ENCODE assay signal across 1 cellular context in the genomic region with DNA sequence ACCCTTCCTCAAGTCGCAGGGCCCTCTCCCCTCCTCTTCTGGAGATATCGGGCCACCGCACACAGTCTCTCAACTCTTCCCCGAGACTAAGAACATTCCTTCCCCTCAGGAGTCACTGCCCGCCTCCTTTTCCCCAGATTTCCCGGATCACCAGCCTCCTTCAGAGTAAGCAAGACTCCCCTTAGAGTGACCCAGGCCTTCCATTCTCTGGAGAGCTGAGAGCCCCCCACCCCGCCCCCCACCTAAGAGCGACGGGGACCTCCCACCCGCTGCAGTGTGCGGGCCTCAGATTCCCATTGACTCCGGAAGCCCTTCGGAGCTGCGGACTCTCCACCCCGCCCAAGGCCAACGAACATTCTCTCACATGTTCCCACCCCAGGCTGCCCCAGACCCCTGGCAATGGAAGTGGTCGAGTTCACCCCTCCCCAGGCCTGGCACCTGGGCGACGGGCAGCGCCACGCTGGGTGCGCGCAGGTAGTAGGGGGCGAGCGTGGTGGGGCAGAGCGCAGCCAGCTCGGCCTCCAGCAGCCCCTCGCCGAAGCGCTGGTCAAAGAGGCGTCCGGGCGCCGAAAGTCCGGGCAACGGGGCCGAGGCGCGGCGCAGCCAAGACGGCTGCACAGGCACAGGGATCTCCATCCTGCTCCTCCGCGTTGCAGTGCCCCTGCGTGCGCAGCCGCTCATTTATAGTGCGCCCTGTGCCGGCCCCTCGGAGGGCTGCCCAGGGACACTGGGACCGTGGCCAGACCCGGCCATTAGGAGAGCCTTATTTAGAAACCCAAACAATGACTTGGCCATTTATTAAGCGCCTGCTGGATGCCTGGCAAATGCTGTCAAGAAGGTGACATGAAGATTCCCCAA.
A peak's percentile ranks its signal among the peaks of the same experiment; 100 is the strongest.
TF ChIP-seq lines count a peak whose summit lies in the region.

A gene with protein sequence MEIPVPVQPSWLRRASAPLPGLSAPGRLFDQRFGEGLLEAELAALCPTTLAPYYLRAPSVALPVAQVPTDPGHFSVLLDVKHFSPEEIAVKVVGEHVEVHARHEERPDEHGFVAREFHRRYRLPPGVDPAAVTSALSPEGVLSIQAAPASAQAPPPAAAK (minus strand): TSS at position 657 of the 858 bp plus-strand sequence. CDS start 21 bp downstream, at position 636.

TF ChIP-seq in HepG2, 621 proteins besides CTCF, POLR2A, EP300 and RAD21:
- TF ChIP-seq, protein P1, sequence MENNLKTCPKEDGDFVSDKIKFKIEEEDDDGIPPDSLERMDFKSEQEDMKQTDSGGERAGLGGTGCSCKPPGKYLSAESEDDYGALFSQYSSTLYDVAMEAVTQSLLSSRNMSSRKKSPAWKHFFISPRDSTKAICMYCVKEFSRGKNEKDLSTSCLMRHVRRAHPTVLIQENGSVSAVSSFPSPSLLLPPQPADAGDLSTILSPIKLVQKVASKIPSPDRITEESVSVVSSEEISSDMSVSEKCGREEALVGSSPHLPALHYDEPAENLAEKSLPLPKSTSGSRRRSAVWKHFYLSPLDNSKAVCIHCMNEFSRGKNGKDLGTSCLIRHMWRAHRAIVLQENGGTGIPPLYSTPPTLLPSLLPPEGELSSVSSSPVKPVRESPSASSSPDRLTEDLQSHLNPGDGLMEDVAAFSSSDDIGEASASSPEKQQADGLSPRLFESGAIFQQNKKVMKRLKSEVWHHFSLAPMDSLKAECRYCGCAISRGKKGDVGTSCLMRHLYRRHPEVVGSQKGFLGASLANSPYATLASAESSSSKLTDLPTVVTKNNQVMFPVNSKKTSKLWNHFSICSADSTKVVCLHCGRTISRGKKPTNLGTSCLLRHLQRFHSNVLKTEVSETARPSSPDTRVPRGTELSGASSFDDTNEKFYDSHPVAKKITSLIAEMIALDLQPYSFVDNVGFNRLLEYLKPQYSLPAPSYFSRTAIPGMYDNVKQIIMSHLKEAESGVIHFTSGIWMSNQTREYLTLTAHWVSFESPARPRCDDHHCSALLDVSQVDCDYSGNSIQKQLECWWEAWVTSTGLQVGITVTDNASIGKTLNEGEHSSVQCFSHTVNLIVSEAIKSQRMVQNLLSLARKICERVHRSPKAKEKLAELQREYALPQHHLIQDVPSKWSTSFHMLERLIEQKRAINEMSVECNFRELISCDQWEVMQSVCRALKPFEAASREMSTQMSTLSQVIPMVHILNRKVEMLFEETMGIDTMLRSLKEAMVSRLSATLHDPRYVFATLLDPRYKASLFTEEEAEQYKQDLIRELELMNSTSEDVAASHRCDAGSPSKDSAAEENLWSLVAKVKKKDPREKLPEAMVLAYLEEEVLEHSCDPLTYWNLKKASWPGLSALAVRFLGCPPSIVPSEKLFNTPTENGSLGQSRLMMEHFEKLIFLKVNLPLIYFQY (CRISPR knock-in tag; IDR thresholded peaks at IDR 0.05; ENCODE audit: borderline replicate concordance): no peak
- TF ChIP-seq HNRNPK (IDR thresholded peaks at IDR 0.05; ENCODE audit: low read depth, low read length, poor library complexity, severe bottlenecking) (peak; percentile 19), SSRP1 (CRISPR knock-in tag; IDR thresholded peaks at IDR 0.05) (no peak), KAT8 (CRISPR knock-in tag; IDR thresholded peaks at IDR 0.05) (no peak), POLR2G (IDR thresholded peaks at IDR 0.05; ENCODE audit: low read depth, low read length) (0 out of 2 replicates have a peak, but pooled peaks have one; percentile 21), ZKSCAN8 (CRISPR knock-in tag; IDR thresholded peaks at IDR 0.05; ENCODE audit: borderline replicate concordance) (0 out of 2 replicates have a peak, but pooled peaks have one; percentile 54), SIN3B (IDR thresholded peaks at IDR 0.05; ENCODE audit: low read length) (no peak), ELF3 (CRISPR knock-in tag; IDR thresholded peaks at IDR 0.05) (no peak), ZNF615 (CRISPR knock-in tag; IDR thresholded peaks at IDR 0.05; ENCODE audit: borderline replicate concordance) (no peak), AKAP8 (CRISPR knock-in tag; IDR thresholded peaks at IDR 0.05) (no peak), ZNF878 (CRISPR knock-in tag; IDR thresholded peaks at IDR 0.05) (no peak), YEATS4 (CRISPR knock-in tag; IDR thresholded peaks at IDR 0.05; ENCODE audit: borderline replicate concordance) (no peak), ZNF337 (CRISPR knock-in tag; IDR thresholded peaks at IDR 0.05; ENCODE audit: borderline replicate concordance, low read depth) (no peak), GABPB1 (CRISPR knock-in tag; IDR thresholded peaks at IDR 0.05) (no peak), AGO1 (IDR thresholded peaks at IDR 0.05; ENCODE audit: low read depth, low read length, poor library complexity, severe bottlenecking) (peak; percentile 34), TBP (CRISPR knock-in tag; IDR thresholded peaks at IDR 0.05) (no peak), ZNF747 (CRISPR knock-in tag; IDR thresholded peaks at IDR 0.05; ENCODE audit: borderline replicate concordance) (no peak), ARNT2 (CRISPR knock-in tag; IDR thresholded peaks at IDR 0.05; ENCODE audit: low read depth) (no peak), PPARG (CRISPR knock-in tag; conservative IDR thresholded peaks at IDR 0.05) (no peak), RBFOX2 (IDR thresholded peaks at IDR 0.05; ENCODE audit: low read depth, low read length) (peak; percentile 47), ZNF460 (CRISPR knock-in tag; IDR thresholded peaks at IDR 0.05; ENCODE audit: borderline replicate concordance) (no peak), AGO2 (optimal IDR thresholded peaks at IDR 0.05; ENCODE audit: low read depth, low read length) (peak; percentile 67)
- TF ChIP-seq, protein P2, sequence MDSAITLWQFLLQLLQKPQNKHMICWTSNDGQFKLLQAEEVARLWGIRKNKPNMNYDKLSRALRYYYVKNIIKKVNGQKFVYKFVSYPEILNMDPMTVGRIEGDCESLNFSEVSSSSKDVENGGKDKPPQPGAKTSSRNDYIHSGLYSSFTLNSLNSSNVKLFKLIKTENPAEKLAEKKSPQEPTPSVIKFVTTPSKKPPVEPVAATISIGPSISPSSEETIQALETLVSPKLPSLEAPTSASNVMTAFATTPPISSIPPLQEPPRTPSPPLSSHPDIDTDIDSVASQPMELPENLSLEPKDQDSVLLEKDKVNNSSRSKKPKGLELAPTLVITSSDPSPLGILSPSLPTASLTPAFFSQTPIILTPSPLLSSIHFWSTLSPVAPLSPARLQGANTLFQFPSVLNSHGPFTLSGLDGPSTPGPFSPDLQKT (CRISPR knock-in tag; IDR thresholded peaks at IDR 0.05; ENCODE audit: borderline replicate concordance): no peak
- TF ChIP-seq, protein P3, sequence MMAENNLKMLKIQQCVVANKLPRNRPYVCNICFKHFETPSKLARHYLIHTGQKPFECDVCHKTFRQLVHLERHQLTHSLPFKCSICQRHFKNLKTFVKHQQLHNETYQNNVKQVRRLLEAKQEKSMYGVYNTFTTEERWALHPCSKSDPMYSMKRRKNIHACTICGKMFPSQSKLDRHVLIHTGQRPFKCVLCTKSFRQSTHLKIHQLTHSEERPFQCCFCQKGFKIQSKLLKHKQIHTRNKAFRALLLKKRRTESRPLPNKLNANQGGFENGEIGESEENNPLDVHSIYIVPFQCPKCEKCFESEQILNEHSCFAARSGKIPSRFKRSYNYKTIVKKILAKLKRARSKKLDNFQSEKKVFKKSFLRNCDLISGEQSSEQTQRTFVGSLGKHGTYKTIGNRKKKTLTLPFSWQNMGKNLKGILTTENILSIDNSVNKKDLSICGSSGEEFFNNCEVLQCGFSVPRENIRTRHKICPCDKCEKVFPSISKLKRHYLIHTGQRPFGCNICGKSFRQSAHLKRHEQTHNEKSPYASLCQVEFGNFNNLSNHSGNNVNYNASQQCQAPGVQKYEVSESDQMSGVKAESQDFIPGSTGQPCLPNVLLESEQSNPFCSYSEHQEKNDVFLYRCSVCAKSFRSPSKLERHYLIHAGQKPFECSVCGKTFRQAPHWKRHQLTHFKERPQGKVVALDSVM (CRISPR knock-in tag; IDR thresholded peaks at IDR 0.05): no peak
- TF ChIP-seq, protein P4, sequence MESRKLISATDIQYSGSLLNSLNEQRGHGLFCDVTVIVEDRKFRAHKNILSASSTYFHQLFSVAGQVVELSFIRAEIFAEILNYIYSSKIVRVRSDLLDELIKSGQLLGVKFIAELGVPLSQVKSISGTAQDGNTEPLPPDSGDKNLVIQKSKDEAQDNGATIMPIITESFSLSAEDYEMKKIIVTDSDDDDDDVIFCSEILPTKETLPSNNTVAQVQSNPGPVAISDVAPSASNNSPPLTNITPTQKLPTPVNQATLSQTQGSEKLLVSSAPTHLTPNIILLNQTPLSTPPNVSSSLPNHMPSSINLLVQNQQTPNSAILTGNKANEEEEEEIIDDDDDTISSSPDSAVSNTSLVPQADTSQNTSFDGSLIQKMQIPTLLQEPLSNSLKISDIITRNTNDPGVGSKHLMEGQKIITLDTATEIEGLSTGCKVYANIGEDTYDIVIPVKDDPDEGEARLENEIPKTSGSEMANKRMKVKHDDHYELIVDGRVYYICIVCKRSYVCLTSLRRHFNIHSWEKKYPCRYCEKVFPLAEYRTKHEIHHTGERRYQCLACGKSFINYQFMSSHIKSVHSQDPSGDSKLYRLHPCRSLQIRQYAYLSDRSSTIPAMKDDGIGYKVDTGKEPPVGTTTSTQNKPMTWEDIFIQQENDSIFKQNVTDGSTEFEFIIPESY (CRISPR knock-in tag; IDR thresholded peaks at IDR 0.05): no peak
- TF ChIP-seq, protein P5, sequence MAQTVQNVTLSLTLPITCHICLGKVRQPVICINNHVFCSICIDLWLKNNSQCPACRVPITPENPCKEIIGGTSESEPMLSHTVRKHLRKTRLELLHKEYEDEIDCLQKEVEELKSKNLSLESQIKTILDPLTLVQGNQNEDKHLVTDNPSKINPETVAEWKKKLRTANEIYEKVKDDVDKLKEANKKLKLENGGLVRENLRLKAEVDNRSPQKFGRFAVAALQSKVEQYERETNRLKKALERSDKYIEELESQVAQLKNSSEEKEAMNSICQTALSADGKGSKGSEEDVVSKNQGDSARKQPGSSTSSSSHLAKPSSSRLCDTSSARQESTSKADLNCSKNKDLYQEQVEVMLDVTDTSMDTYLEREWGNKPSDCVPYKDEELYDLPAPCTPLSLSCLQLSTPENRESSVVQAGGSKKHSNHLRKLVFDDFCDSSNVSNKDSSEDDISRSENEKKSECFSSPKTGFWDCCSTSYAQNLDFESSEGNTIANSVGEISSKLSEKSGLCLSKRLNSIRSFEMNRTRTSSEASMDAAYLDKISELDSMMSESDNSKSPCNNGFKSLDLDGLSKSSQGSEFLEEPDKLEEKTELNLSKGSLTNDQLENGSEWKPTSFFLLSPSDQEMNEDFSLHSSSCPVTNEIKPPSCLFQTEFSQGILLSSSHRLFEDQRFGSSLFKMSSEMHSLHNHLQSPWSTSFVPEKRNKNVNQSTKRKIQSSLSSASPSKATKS (CRISPR knock-in tag; IDR thresholded peaks at IDR 0.05): no peak
